Comparison of ENCODE assay signal across 8 cellular contexts in the genomic region with DNA sequence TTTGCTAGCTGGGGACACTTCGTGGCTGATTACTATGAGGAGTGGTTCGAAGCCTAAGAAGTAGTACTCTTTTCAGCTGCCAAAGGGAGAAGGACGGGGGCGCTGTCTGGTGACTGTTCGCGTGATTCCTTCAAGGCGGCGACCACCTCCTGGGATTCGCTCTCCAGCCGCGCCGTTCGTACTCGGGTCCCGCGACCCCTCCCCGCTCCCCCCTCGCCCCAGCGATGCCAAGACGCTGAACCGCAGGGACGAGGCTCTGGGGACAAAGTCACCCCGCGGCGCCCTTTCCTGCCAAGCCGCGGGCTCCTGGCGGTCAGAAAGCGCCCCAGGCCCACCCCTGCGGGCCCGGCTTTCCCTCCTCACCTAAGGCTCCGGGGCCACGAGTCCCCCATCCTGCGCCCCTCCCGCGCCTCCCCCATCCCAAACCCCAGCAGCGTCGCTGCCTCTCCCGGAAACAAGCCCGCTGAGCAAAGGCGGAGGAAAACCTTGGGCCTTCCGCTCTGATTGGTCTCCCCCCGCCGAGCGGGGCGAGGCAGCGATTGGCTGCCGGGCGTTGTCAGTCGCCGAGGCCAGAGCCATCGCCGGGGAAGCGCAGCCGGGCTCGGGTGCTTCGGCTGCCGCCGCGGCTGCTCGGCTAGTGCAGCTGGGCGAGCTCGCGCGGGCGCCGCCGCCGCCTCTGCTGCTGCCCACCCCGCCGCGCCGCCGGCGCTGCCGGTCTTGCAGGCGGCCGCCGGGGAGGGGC. TPM values are rescaled to one million over a fixed set of nuclear protein-coding genes. Genes with fewer than 3 reads are reported as not detected.
A peak's percentile ranks its signal among the peaks of the same experiment; 100 is the strongest.
DNase-seq lines count a peak whose midpoint lies in the region; ATAC-seq and TF ChIP-seq lines count a peak whose summit lies in the region.

A gene (plus strand): TSS at position 572 of the 742 bp plus-strand sequence.

- DNase-seq in DMS79 (lab: John Stamatoyannopoulos, UW) (peak; percentile 73), HUDEP-2 (lab: John Stamatoyannopoulos, UW; ENCODE audit: unreplicated experiment in 76 of 76) (peak in 52 of 76 experiments; percentile 2 to 71 (median 36)), NOMO-1 treated with dmso at 0.1 percent for 144 hours (lab: John Stamatoyannopoulos, UW; ENCODE audit: unreplicated experiment) (peak; percentile 74), fibroblast of the aortic adventitia (ENCODE audit: low read depth) (peak; percentile 80), naive B cell (peak; percentile 50), substantia nigra (lab: John Stamatoyannopoulos, UW) (peak; percentile 21 to 91 (median 78))
- peak; percentile 76 for DNase-seq in activated effector memory CD4-positive, alpha-beta T cell treated with anti-CD3 and anti-CD28 coated beads, Interleukin-2, amount 50 U/mL, for 16 hours

- peak within 1 kb of the TSS; percentile 75 to 90 (median 82) for H3K4me3 Mint-ChIP-seq in naive B cell

- H3K27ac Mint-ChIP-seq in naive B cell, result peak within 1 kb of the TSS in 1 of 6 donors; percentile 52

- H3K4me1 Mint-ChIP-seq in naive B cell, result peaks cover 13 to 18% (median 15%) of the 10 kb centered on the region in 3 donors

- peaks cover 0 to 3% (median 0%) of the 10 kb centered on the region in 7 donors for H3K9me3 Mint-ChIP-seq in naive B cell

- H3K27me3 Mint-ChIP-seq in naive B cell, result peaks cover 33 to 58% (median 56%) of the 10 kb centered on the region in 3 donors

- peak; percentile 100 for ATAC-seq in GM21528 (IDR thresholded peaks at IDR 0.05; ENCODE audit: low FRiP score, unreplicated experiment)
- peak; percentile 84 to 85 for ATAC-seq in naive B cell (ENCODE audit: low read depth in 2 of 2)

- peak within 1 kb of the TSS; percentile 84 for H3K27ac ChIP-seq in substantia nigra (ENCODE audit: low read depth, low read length, poor library complexity, severe bottlenecking)

- H3K4me3 ChIP-seq in fibroblast of the aortic adventitia (ENCODE audit: low read depth, low read length), result peak within 1 kb of the TSS; percentile 68

- no peak for TF ChIP-seq CTCF in fibroblast of the aortic adventitia (IDR thresholded peaks at IDR 0.05; ENCODE audit: insufficient read depth, low read length)

- H3K36me3 Mint-ChIP-seq in naive B cell, result peaks cover 0 to 6% of the 10 kb centered on the region in 2 donors

RNA-seq across cellular contexts. Expression of the gene that starts here (rescaled TPM):
- 0.65 and 1.4 TPM in 2 replicates for total RNA-seq in fibroblast of the aortic adventitia (ENCODE audit: low replicate concordance)
- not detected for polyA plus RNA-seq in naive B cell (ENCODE audit: low read depth in 6 of 6)

Comparison
In these comparisons a context has a peak if more than half of its experiments do, and no peak if none do; other contexts are left out.
1. Peak in every context shown above with its lines: DNase-seq, ATAC-seq, H3K4me3 ChIP-seq and H3K27ac ChIP-seq.
2. Peak in DNase-seq and ATAC-seq in naive B cell; RNA of the gene not detected or under 1 TPM.